In genomic region chr1:225691377-225691776, GRCh38 we compare ENCODE assay signal across 16 cellular contexts. TPM values are rescaled to one million over a fixed set of nuclear protein-coding genes. Genes with fewer than 3 reads are reported as not detected.
DNase-seq lines count a peak whose midpoint lies in the region; ATAC-seq, FAIRE-seq and TF ChIP-seq lines count a peak whose summit lies in the region.
"Had no signal": no experiment of that assay in that cellular context is flagged by ENCODE, and none has a peak within 500 bp of the region (broad histone marks: within the 10 kb centered on the region; RNA-seq: fewer than 3 reads in every experiment).

No MANE protein-coding gene starts in this region.

- H3K27ac ChIP-seq in parathyroid adenoma (peak overlapping the region; percentile 50), esophagus muscularis mucosa (replicated peaks in 1 of 4) (no peak overlapping the region)
- H3K27ac ChIP-seq: dorsolateral prefrontal cortex, KMS-11, SK-N-MC had no signal

- no peak for TF ChIP-seq CTCF in epithelial cell of esophagus (IDR thresholded peaks at IDR 0.05; ENCODE audit: insufficient read depth, low read depth, low read length, missing control alignments)
- TF ChIP-seq CTCF in parathyroid adenoma (IDR thresholded peaks at IDR 0.05) = no peak
- TF ChIP-seq CTCF in esophagus muscularis mucosa (IDR thresholded peaks at IDR 0.05) = no peak
- TF ChIP-seq CTCF in D721Med (IDR thresholded peaks at IDR 0.05; ENCODE audit: insufficient read depth, missing control alignments) = no peak

- H3K9ac ChIP-seq in parathyroid adenoma = no peak overlapping the region
- H3K9ac ChIP-seq: KMS-11 had no signal

- H2AFZ ChIP-seq in parathyroid adenoma = peak overlapping the region; percentile 48

- ATAC-seq in GM21717 (IDR thresholded peaks at IDR 0.05; ENCODE audit: unreplicated experiment) (no peak), HG02798 (IDR thresholded peaks at IDR 0.05; ENCODE audit: poor library complexity, unreplicated experiment) (no peak)

- TF ChIP-seq EP300 in esophagus muscularis mucosa (IDR thresholded peaks at IDR 0.05) = no peak

- DNase-seq in DMS53 treated with DMSO at 0.1 percent for 48 hours (lab: John Stamatoyannopoulos, UW; ENCODE audit: unreplicated experiment) (peak; percentile 90), NCI-H69 (lab: John Stamatoyannopoulos, UW) (peak; percentile 59), epithelial cell of esophagus (ENCODE audit: low read depth) (peak; percentile 56), esophagus muscularis mucosa (ENCODE audit: extremely low spot score) (no peak), D721Med (ENCODE audit: insufficient read length, low spot score) (no peak)
- DNase-seq: activated CD4-positive, alpha-beta T cell treated with anti-CD3 and anti-CD28 coated beads, Interleukin-2, amount 50 U/mL, for 1 hour; activated naive CD4-positive, alpha-beta T cell treated with anti-CD3 and anti-CD28 coated beads, Interleukin-2, amount 10 ng/mL, durations not matched to agents 7 days and 5 days; CD8-positive, alpha-beta memory T cell; dorsolateral prefrontal cortex; glutamatergic neuron had no signal

- no peak for TF ChIP-seq POLR2A in esophagus muscularis mucosa (IDR thresholded peaks at IDR 0.05; ENCODE audit: low read depth)

- H3K27me3 ChIP-seq in parathyroid adenoma (ENCODE audit: control insufficient read depth, insufficient read depth, low read length) (no peaks in the 10 kb centered on the region), esophagus muscularis mucosa (no peaks in the 10 kb centered on the region)
- H3K27me3 ChIP-seq: dorsolateral prefrontal cortex had no signal

- peak overlapping the region; percentile 11 for H3K4me2 ChIP-seq in parathyroid adenoma (ENCODE audit: low read length)
- H3K4me2 ChIP-seq: KMS-11 had no signal

- intact Hi-C loops in esophagus muscularis mucosa (cut with DNase I) = no loop called here

- H3K9me3 ChIP-seq in parathyroid adenoma (ENCODE audit: control insufficient read depth, low read length) = no peaks in the 10 kb centered on the region
- H3K9me3 ChIP-seq in esophagus muscularis mucosa = no peaks in the 10 kb centered on the region

- H3K4me1 ChIP-seq in parathyroid adenoma (peaks cover 27% of the 10 kb centered on the region), esophagus muscularis mucosa (peaks cover 9 to 27% (median 18%) of the 10 kb centered on the region in 4 donors)

- H3K79me2 ChIP-seq in parathyroid adenoma = no peaks in the 10 kb centered on the region

- no peak overlapping the region for H3K4me3 ChIP-seq in epithelial cell of esophagus (ENCODE audit: low read length)
- H3K4me3 ChIP-seq in parathyroid adenoma (ENCODE audit: low read depth, low read length) = no peak overlapping the region
- H3K4me3 ChIP-seq in esophagus muscularis mucosa = no peak overlapping the region
- H3K4me3 ChIP-seq: dorsolateral prefrontal cortex, SK-N-MC had no signal

- H3K36me3 ChIP-seq in parathyroid adenoma (ENCODE audit: control insufficient read depth, insufficient read depth, low read length) (no peaks in the 10 kb centered on the region), esophagus muscularis mucosa (no peaks in the 10 kb centered on the region)

- 60% methylated on average over 2 of the region's 2 CpGs for WGBS in esophagus muscularis mucosa

- no peak for FAIRE-seq in D721Med (lab: Jason Lieb, UNC)
- FAIRE-seq: GM19239 had no signal

RNA-seq across cellular contexts. Expression of gene ENAH, which starts 38.5 kb away (rescaled TPM):
- total RNA-seq in esophagus muscularis mucosa = 100 to 1,000 TPM; 198 to 229 (median 201) TPM

Comparison
In these comparisons a context has a peak if more than half of its experiments do, and no peak if none do; other contexts are left out.
1. DNase-seq: peak in DMS53 treated with DMSO at 0.1 percent for 48 hours (single experiment), NCI-H69 (single experiment) and epithelial cell of esophagus (single experiment); none in esophagus muscularis mucosa (single experiment) and D721Med (single experiment).